8 cellular contexts compared by ENCODE assay signal in the genomic region with DNA sequence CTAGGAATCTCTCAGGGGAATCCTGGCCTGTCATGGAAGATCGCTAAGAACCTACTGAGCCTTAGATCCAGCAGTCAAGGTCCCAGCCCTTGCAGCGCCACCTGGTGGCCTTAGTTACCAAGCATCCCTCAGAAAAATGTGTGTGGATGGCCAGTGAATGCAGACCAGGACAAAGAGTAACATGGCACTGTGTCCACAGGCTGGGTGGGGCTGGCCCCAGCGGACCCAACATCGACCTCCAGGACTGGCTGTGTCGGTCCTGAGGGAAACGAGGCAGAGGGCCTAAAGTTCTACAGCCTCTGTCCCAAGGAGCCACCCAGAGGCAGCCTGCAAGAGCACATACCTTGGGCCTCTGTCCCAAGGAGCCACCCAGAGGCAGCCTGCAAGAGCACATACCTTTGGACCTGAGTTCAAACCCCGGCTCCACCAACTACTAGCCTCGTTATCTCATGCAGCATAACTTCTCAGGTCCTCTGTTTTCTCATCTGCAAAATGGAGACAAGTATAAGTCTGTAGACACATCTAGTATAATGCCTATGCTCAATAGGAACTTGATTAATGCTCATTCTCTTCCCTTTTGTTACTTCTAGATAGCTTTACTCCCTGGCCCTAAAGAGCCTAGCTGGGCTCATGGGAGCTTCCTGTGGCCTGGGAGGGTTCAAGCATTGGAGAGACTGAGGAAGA. TPM values are rescaled to one million over a fixed set of nuclear protein-coding genes. Genes with fewer than 3 reads are reported as not detected.
DNase-seq lines count a peak whose midpoint lies in the region; FAIRE-seq and TF ChIP-seq lines count a peak whose summit lies in the region.

No MANE protein-coding gene starts in this region.

- peak; percentile 80 for TF ChIP-seq CTCF in endothelial cell of umbilical vein (IDR thresholded peaks at IDR 0.05; ENCODE audit: extremely low read depth in 1 of 2, insufficient read depth in 1 of 2, low read depth in 1 of 2, low read length in 2 of 2)

- intact Hi-C loops in endothelial cell of umbilical vein (cut with micrococcal nuclease) = loop anchor here (1.0 to 5.0 kb wide), 8 partner anchors 32 to 279 kb away; partner anchors contain the start of gene DAPK2

- H3K9me3 ChIP-seq in endothelial cell of umbilical vein (replicated peaks; ENCODE audit: control insufficient read depth, insufficient read depth, low read length) = no peaks in the 10 kb centered on the region

- no peak overlapping the region for H3K9ac ChIP-seq in endothelial cell of umbilical vein (replicated peaks; ENCODE audit: extremely low read depth, insufficient read depth, low read length)

- DNase-seq in CD1c-positive myeloid dendritic cell (ENCODE audit: extremely low spot score) (peak; percentile 86), HT-29 (ENCODE audit: low spot score) (peak; percentile 95), NOMO-1 treated with DMSO at 0.1 percent for 48 hours (lab: John Stamatoyannopoulos, UW; ENCODE audit: unreplicated experiment) (peak; percentile 50), endothelial cell of umbilical vein (ENCODE audit: low read depth, low spot score) (peak; percentile 90), middle frontal gyrus (ENCODE audit: extremely low spot score, low spot score) (peak; percentile 61), amniotic stem cell (lab: John Stamatoyannopoulos, UW) (no peak)
- DNase-seq in activated CD8-positive, alpha-beta memory T cell treated with anti-CD3 and anti-CD28 coated beads for 4 hours (ENCODE audit: low read depth in 2 of 2) = peak; percentile 40 to 43
- DNase-seq in stimulated activated CD8-positive, alpha-beta memory T cell treated with anti-CD3 and anti-CD28 coated beads, Interleukin-4, amount 100 ng/mL, for 48 hours = peak; percentile 89

- no peaks in the 10 kb centered on the region for H3K27me3 ChIP-seq in endothelial cell of umbilical vein (ENCODE audit: control insufficient read depth in 2 of 2, insufficient read depth in 2 of 2, low read length in 2 of 2)

- peaks cover 2% of the 10 kb centered on the region for H3K4me1 ChIP-seq in endothelial cell of umbilical vein (ENCODE audit: control insufficient read depth, extremely low read depth, insufficient read depth, low read length)

- no peaks in the 10 kb centered on the region for H3K79me2 ChIP-seq in endothelial cell of umbilical vein (ENCODE audit: control insufficient read depth, insufficient read depth, low read length)

- no peaks in the 10 kb centered on the region for H4K20me1 ChIP-seq in endothelial cell of umbilical vein (replicated peaks; ENCODE audit: control insufficient read depth, extremely low read depth, insufficient read depth, low read length)

- no peak overlapping the region for H3K27ac ChIP-seq in endothelial cell of umbilical vein (ENCODE audit: insufficient read depth, low read depth, low read length)

- POLR2A ChIA-PET in endothelial cell of umbilical vein (lab: Charles Lee) = no interaction called here

- dilution Hi-C loops in endothelial cell of umbilical vein (cut with MboI; ENCODE audit: extremely low pct_ligation_motif_present, low sequenced_read_pairs) = no loop called here

- no peak overlapping the region for H3K4me2 ChIP-seq in endothelial cell of umbilical vein (ENCODE audit: insufficient read depth, low read length)

- H3K4me3 ChIP-seq in endothelial cell of umbilical vein (replicated peaks in 1 of 3; ENCODE audit: insufficient read depth in 1 of 3, low read depth in 1 of 3, low read length in 3 of 3) = no peak overlapping the region

- peak; percentile 99 for FAIRE-seq in endothelial cell of umbilical vein (lab: Jason Lieb, UNC)

- BruUV-seq in endothelial cell of umbilical vein (replicated peaks; lab: Mats Ljungman, UMichigan) = no TSS peak

- CTCF ChIA-PET in endothelial cell of umbilical vein (lab: Charles Lee) = interaction anchor here (0.7 to 8.1 kb wide), 17 partner anchors 10 to 258 kb away, joined by 3 to 105 read pairs (median 5); no protein-coding TSS in a partner anchor

- no peaks in the 10 kb centered on the region for H3K36me3 ChIP-seq in endothelial cell of umbilical vein (ENCODE audit: control insufficient read depth in 2 of 2, extremely low read depth in 1 of 2, insufficient read depth in 2 of 2, low read length in 2 of 2)

- no peak for TF ChIP-seq POLR2A in endothelial cell of umbilical vein (IDR thresholded peaks at IDR 0.05; ENCODE audit: low read depth, low read length)

- no peak overlapping the region for H2AFZ ChIP-seq in endothelial cell of umbilical vein (ENCODE audit: low read depth, low read length)

- H3K9me1 ChIP-seq in endothelial cell of umbilical vein (replicated peaks; ENCODE audit: control insufficient read depth, extremely low read depth, insufficient read depth, low read length) = no peaks in the 10 kb centered on the region

TF ChIP-seq in endothelial cell of umbilical vein, 7 proteins besides CTCF, POLR2A, EP300 and RAD21:
- TF ChIP-seq, protein P1, sequence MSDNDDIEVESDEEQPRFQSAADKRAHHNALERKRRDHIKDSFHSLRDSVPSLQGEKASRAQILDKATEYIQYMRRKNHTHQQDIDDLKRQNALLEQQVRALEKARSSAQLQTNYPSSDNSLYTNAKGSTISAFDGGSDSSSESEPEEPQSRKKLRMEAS (IDR thresholded peaks at IDR 0.05; ENCODE audit: insufficient read depth, insufficient read length) = no peak
- no peak for TF ChIP-seq JUN (IDR thresholded peaks at IDR 0.05; ENCODE audit: borderline replicate concordance, insufficient read depth, insufficient read length, low read depth)
- TF ChIP-seq FOS (IDR thresholded peaks at IDR 0.05; ENCODE audit: borderline replicate concordance, insufficient read depth, low read length) = no peak
- TF ChIP-seq MYC (IDR thresholded peaks at IDR 0.05; ENCODE audit: low read depth, low read length) = no peak
- no peak for TF ChIP-seq POLR2AphosphoS5 (IDR thresholded peaks at IDR 0.05; ENCODE audit: insufficient read depth, low read depth, low read length)
- no peak for TF ChIP-seq EZH2 (IDR thresholded peaks at IDR 0.05; ENCODE audit: borderline replicate concordance, low read depth, low read length, severe bottlenecking)
- TF ChIP-seq GATA2 (IDR thresholded peaks at IDR 0.05; ENCODE audit: insufficient read depth, insufficient read length, low read depth, low read length) = no peak

RNA-seq across cellular contexts. Expression of gene HERC1, which starts 57.5 kb away (rescaled TPM):
- total RNA-seq in HT-29 (2014; rRNA removed; shearing (Covaris generic)) = 44.3 and 54.8 TPM in 2 replicates
- 104 and 109 TPM in 2 replicates for total RNA-seq in endothelial cell of umbilical vein
- 49.6 and 54.4 TPM in 2 replicates for polyA plus RNA-seq in endothelial cell of umbilical vein
- polyA plus RNA-seq in endothelial cell of umbilical vein (2011; cell fraction: cytosol; rRNA removed) = 59.9 and 64.0 TPM in 2 replicates
- 124 and 148 TPM in 2 replicates for polyA plus RNA-seq in endothelial cell of umbilical vein (2011; cell fraction: nucleus; rRNA removed)
- 47.9 and 50.9 TPM in 2 replicates for polyA plus RNA-seq in endothelial cell of umbilical vein (2012)
- 213 and 253 TPM in 2 replicates for polyA minus RNA-seq in endothelial cell of umbilical vein
- polyA minus RNA-seq in endothelial cell of umbilical vein (2011; cell fraction: cytosol; rRNA and poly(A)+ RNA removed) = 46.2 TPM
- polyA minus RNA-seq in endothelial cell of umbilical vein (2011; cell fraction: nucleus; rRNA and poly(A)+ RNA removed) = 292 and 343 TPM in 2 replicates
